ENCODE assay signal across 10 cellular contexts in the genomic region with DNA sequence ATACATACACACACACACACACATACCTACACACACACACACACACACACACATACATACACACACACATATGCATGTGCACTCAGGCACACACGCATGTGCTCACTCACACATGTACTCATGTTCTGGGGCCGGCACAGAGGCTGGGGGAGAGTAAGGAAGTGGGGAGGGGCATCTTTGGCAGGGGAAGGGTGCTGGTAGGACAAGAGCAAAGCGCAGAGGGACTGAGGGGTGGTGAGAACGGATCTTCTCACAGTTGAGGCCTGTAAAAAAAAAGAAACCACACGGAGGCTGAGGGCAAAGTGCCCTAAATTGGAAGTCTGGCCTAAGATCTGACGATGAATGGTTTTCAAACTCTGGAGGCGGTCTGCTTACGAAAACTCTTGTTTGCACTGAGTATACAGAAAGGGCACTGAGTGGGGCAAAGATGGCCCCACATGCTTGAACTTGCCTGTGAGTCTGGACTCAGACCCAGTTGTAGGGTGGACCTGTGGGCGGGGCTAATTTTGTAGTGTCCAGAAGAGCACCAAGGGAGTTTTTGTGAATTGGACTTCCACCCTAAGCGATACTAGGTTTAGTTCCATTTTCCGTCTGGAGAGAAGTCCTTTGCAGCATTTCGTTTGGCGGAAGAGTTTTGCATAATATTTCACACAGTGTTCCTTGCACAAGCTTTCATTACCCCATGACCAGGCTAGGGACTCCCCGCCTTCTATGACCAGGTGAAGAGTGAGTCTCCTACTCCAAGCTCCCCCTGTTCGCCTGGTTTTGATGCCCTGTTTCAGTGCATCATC.
DNase-seq lines count a peak whose midpoint lies in the region; ATAC-seq and TF ChIP-seq lines count a peak whose summit lies in the region.
"Had no signal": no experiment of that assay in that cellular context is flagged by ENCODE, and none has a peak within 500 bp of the region (broad histone marks: within the 10 kb centered on the region; RNA-seq: fewer than 3 reads in every experiment).

No MANE protein-coding gene starts in this region.

- no peaks in the 10 kb centered on the region for H4K20me1 ChIP-seq in neural progenitor cell (ENCODE audit: low read depth)
- no peaks in the 10 kb centered on the region for H4K20me1 ChIP-seq in GM23248 (ENCODE audit: insufficient read depth)

- CTCF ChIA-PET in RWPE1 (lab: Yijun Ruan, JAX) (interaction anchor here (0.7 to 1.3 kb wide), 4 partner anchors 12 to 533 kb away, joined by 3 to 9 read pairs (median 6); partner anchors contain the start of gene LYST), Calu3 (lab: Charles Lee) (interaction anchor here (1.0 kb wide), 1 partner anchor 80 kb away, joined by 4 read pairs; no protein-coding TSS in a partner anchor)

- peaks cover 9% of the 10 kb centered on the region for H3K27me3 Mint-ChIP-seq in neural progenitor cell (ENCODE audit: insufficient read depth, low read depth)
- no peaks in the 10 kb centered on the region for H3K27me3 Mint-ChIP-seq in Calu3 (ENCODE audit: unreplicated experiment)
- H3K27me3 Mint-ChIP-seq in endodermal cell (ENCODE audit: insufficient read depth), result peaks cover 2% of the 10 kb centered on the region

- H3K4me3 ChIP-seq in neural progenitor cell (no peak overlapping the region), endodermal cell (ENCODE audit: low read length) (no peak overlapping the region), GM23248 (no peak overlapping the region)
- H3K4me3 ChIP-seq: SK-N-MC, smooth muscle cell had no signal

- H3K79me2 ChIP-seq in neural progenitor cell (ENCODE audit: low read depth) (no peaks in the 10 kb centered on the region), GM23248 (ENCODE audit: insufficient read depth) (no peaks in the 10 kb centered on the region)

- H3K36me3 Mint-ChIP-seq in neural progenitor cell (no peaks in the 10 kb centered on the region), Calu3 (ENCODE audit: insufficient read depth, unreplicated experiment) (no peaks in the 10 kb centered on the region), endodermal cell (ENCODE audit: low read depth) (no peaks in the 10 kb centered on the region)

- ATAC-seq in GM18861 (IDR thresholded peaks at IDR 0.05; ENCODE audit: unreplicated experiment) (peak; percentile 53), HG02571 (IDR thresholded peaks at IDR 0.05; ENCODE audit: unreplicated experiment) (peak; percentile 77)

- peak overlapping the region; percentile 16 for H3K27ac ChIP-seq in RWPE1
- no peak overlapping the region for H3K27ac ChIP-seq in neural progenitor cell
- no peak overlapping the region for H3K27ac ChIP-seq in endodermal cell (ENCODE audit: low read depth, low read length)
- no peak overlapping the region for H3K27ac ChIP-seq in GM23248
- H3K27ac ChIP-seq: SK-N-MC had no signal

- H3K36me3 ChIP-seq in neural progenitor cell (no peaks in the 10 kb centered on the region), endodermal cell (ENCODE audit: control insufficient read depth, insufficient read depth, low read length) (no peaks in the 10 kb centered on the region), GM23248 (ENCODE audit: low read depth) (no peaks in the 10 kb centered on the region)

- H3K9me2 ChIP-seq in GM23248 (ENCODE audit: insufficient read depth), result no peaks in the 10 kb centered on the region

- H3K4me2 ChIP-seq in neural progenitor cell (no peak overlapping the region), GM23248 (ENCODE audit: unreplicated experiment) (no peak overlapping the region)
- H3K4me2 ChIP-seq: smooth muscle cell had no signal

- DNase-seq in RWPE1 (ENCODE audit: low spot score) (no peak), neural progenitor cell (ENCODE audit: low spot score) (no peak), Calu3 (no peak), endodermal cell (no peak), NCI-H82 (lab: John Stamatoyannopoulos, UW) (no peak), GM23248 (no peak)

- POLR2A ChIA-PET in RWPE1 (lab: Yijun Ruan, JAX; ENCODE audit: low non-redundant PET), result interaction anchor here (0.8 kb wide), 1 partner anchor 80 kb away, joined by 3 read pairs; no protein-coding TSS in a partner anchor

- H3F3A ChIP-seq in neural progenitor cell (ENCODE audit: low read depth) (no peaks in the 10 kb centered on the region), GM23248 (ENCODE audit: insufficient read depth) (peaks cover 4% of the 10 kb centered on the region)

- no peak overlapping the region for H3K9ac ChIP-seq in neural progenitor cell
- no peak overlapping the region for H3K9ac ChIP-seq in endodermal cell (ENCODE audit: extremely low read depth, low read length, poor library complexity, severe bottlenecking)
- H3K9ac ChIP-seq in GM23248, result no peak overlapping the region

- no peaks in the 10 kb centered on the region for H3K27me3 ChIP-seq in neural progenitor cell
- H3K27me3 ChIP-seq in endodermal cell (ENCODE audit: control insufficient read depth, insufficient read depth, low read length, poor library complexity, severe bottlenecking), result no peaks in the 10 kb centered on the region
- no peaks in the 10 kb centered on the region for H3K27me3 ChIP-seq in GM23248 (replicated peaks; ENCODE audit: insufficient read depth)

- H3K9me3 ChIP-seq in neural progenitor cell (ENCODE audit: low read depth), result no peaks in the 10 kb centered on the region
- H3K9me3 ChIP-seq in endodermal cell (ENCODE audit: control insufficient read depth, low read length), result no peaks in the 10 kb centered on the region
- no peaks in the 10 kb centered on the region for H3K9me3 ChIP-seq in GM23248 (ENCODE audit: low read depth)

- H3K4me3 Mint-ChIP-seq in neural progenitor cell (no peak overlapping the region), Calu3 (ENCODE audit: low read depth, unreplicated experiment) (no peak overlapping the region), endodermal cell (no peak overlapping the region)

- 92 to 96% methylated on average over 13 to 15 of the region's 15 CpGs for WGBS in endodermal cell (ENCODE audit: insufficient coverage in 1 of 2, insufficient read length in 1 of 2), 2 experiments
- whole genome bisulfite sequencing in GM23248 (ENCODE audit: low coverage in 1 of 2, low lambda C conversion rate in 2 of 2, missing lambda C conversion rate in 2 of 2), 2 experiments, result 96% methylated on average over 15 of the region's 15 CpGs

- BruUV-seq in Calu3 (replicated peaks; lab: Mats Ljungman, UMichigan), result no TSS peak

- in situ Hi-C loops in GM23248 (cut with MboI), result no loop called here

- peaks cover 5% of the 10 kb centered on the region for H3K4me1 ChIP-seq in neural progenitor cell
- H3K4me1 ChIP-seq in endodermal cell (ENCODE audit: control insufficient read depth, insufficient read depth, low read length), result peaks cover 3% of the 10 kb centered on the region
- peaks cover 10% of the 10 kb centered on the region for H3K4me1 ChIP-seq in GM23248 (ENCODE audit: insufficient read depth)

- H2AFZ ChIP-seq in neural progenitor cell (replicated peaks) (no peak overlapping the region), GM23248 (no peak overlapping the region)

- H3K9me3 Mint-ChIP-seq in neural progenitor cell (peaks cover 3% of the 10 kb centered on the region), Calu3 (ENCODE audit: low read depth, unreplicated experiment) (no peaks in the 10 kb centered on the region), endodermal cell (no peaks in the 10 kb centered on the region)

- intact Hi-C loops in Calu3 (cut with micrococcal nuclease; ENCODE audit: unreplicated experiment), result no loop called here

- H3K27ac Mint-ChIP-seq in neural progenitor cell, result peak overlapping the region; percentile 6
- no peak overlapping the region for H3K27ac Mint-ChIP-seq in Calu3 (ENCODE audit: unreplicated experiment)
- no peak overlapping the region for H3K27ac Mint-ChIP-seq in endodermal cell

- H3K4me1 Mint-ChIP-seq in neural progenitor cell (peaks cover 17% of the 10 kb centered on the region), Calu3 (ENCODE audit: low read depth, unreplicated experiment) (no peaks in the 10 kb centered on the region), endodermal cell (peaks cover 27% of the 10 kb centered on the region)

- no peak for TF ChIP-seq CTCF in RWPE1 (conservative IDR thresholded peaks at IDR 0.05; ENCODE audit: low read depth)
- no peak for TF ChIP-seq CTCF in neural progenitor cell (IDR thresholded peaks at IDR 0.05)
- no peak for TF ChIP-seq CTCF in Calu3 (IDR thresholded peaks at IDR 0.05; ENCODE audit: unreplicated experiment)
- no peak for TF ChIP-seq CTCF in endodermal cell (conservative IDR thresholded peaks at IDR 0.05)
